1 cellular context compared by ENCODE assay signal in the genomic region with DNA sequence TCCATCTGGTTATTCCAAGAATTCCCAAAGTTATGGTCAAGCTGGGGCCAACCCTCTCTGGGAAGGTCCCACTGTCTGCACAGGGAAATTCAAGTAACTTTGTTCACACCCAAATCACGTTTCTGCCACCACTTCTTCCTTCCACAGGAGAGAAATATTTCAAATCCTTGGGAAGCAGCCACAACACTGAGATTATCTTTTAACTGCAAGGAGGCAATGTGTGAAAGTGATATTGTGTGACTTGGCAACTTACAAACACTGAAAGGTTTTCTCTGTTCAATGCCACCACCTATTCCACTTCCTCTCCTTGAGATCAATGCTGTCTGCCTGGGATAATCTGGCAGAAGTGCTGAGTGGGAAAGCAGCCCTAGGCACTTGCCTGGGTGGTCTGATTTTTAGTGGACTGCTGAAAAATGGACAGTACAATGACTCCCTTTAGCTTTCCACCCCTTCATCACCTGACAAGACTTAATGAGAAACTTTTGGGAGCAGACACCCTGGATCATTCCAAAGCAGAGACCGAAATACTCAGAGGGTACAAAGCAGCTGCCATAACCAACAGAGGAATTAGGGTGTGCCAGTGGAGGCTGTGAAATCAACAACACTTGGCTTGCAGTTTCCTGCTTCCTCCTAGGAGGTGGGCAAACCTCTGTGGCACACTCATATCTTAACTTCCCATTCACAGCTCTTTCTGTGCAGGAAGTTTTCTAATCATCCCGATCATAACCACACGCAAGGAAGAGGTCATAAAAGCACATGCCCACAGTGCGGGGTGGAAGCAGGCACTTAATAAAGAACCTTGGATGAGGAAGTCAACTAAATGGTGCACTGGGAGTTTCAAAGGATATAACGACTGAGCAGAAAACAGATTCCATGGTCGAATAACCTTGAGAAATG.
TF ChIP-seq lines count a peak whose summit lies in the region.

No MANE protein-coding gene starts in this region.

TF ChIP-seq in SK-N-SH, 30 proteins besides CTCF, POLR2A, EP300 and RAD21 (continued from another document):
- TF ChIP-seq, protein P1, sequence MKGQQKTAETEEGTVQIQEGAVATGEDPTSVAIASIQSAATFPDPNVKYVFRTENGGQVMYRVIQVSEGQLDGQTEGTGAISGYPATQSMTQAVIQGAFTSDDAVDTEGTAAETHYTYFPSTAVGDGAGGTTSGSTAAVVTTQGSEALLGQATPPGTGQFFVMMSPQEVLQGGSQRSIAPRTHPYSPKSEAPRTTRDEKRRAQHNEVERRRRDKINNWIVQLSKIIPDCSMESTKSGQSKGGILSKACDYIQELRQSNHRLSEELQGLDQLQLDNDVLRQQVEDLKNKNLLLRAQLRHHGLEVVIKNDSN (IDR thresholded peaks at IDR 0.05; ENCODE audit: borderline replicate concordance, low read depth) = no peak
